Comparison of ENCODE assay signal across 12 cellular contexts in genomic region chr6:31820051-31820389, GRCh38. TPM values are rescaled to one million over a fixed set of nuclear protein-coding genes. Genes with fewer than 3 reads are reported as not detected.
DNase-seq lines count a peak whose midpoint lies in the region; ATAC-seq, FAIRE-seq and TF ChIP-seq lines count a peak whose summit lies in the region.
"Had no signal": no experiment of that assay in that cellular context is flagged by ENCODE, and none has a peak within 500 bp of the region (broad histone marks: within the 10 kb centered on the region; RNA-seq: fewer than 3 reads in every experiment).

No MANE protein-coding gene starts in this region.

- H3K4me3 Mint-ChIP-seq in activated CD4-positive, alpha-beta T cell treated with anti-CD3 and anti-CD28 coated beads, Interleukin-2, amount 10 ng/mL, durations not matched to agents 7 days and 5 days: peak overlapping the region; percentile 38
- H3K4me3 Mint-ChIP-seq in WTC11: peak overlapping the region; percentile 24; the same call in 1 of the 2 replicates
- peak overlapping the region; percentile 79 for H3K4me3 Mint-ChIP-seq in stimulated activated effector memory CD8-positive, alpha-beta T cell treated with anti-CD3 and anti-CD28 coated beads, Interleukin-12 subunit alpha, Interleukin-12 subunit beta, amount 100 ng/mL, for 72 hours

- H3K27me3 ChIP-seq in HepG2 (ENCODE audit: control insufficient read depth in 1 of 2, insufficient read depth in 2 of 2, low read length in 2 of 2): no peaks in the 10 kb centered on the region
- H3K27me3 ChIP-seq in WERI-Rb-1 (ENCODE audit: insufficient read depth, low read depth, severe bottlenecking): no peaks in the 10 kb centered on the region

- no TSS peak for BruUV-seq in HepG2 (replicated peaks; lab: Mats Ljungman, UMichigan)

- H3K4me1 ChIP-seq in HepG2 (ENCODE audit: insufficient read depth, low read length): peaks cover 48% of the 10 kb centered on the region

- H3K27ac ChIP-seq in HepG2 (ENCODE audit: extremely low read length, insufficient read depth, low read length) (peak overlapping the region; percentile 86), WERI-Rb-1 (no peak overlapping the region)

- peak overlapping the region; percentile 66 for H3K9ac ChIP-seq in HepG2 (ENCODE audit: insufficient read depth, low read depth, low read length)

- H3K36me3 ChIP-seq in HepG2 (replicated peaks in 1 of 2; ENCODE audit: control insufficient read depth in 1 of 2, insufficient read depth in 2 of 2, low read length in 2 of 2) (no peaks in the 10 kb centered on the region), WERI-Rb-1 (no peaks in the 10 kb centered on the region)

- H3K4me1 Mint-ChIP-seq in activated CD4-positive, alpha-beta T cell treated with anti-CD3 and anti-CD28 coated beads, Interleukin-2, amount 10 ng/mL, durations not matched to agents 7 days and 5 days: peaks cover 53% of the 10 kb centered on the region
- peaks cover 50% of the 10 kb centered on the region for H3K4me1 Mint-ChIP-seq in WTC11
- H3K4me1 Mint-ChIP-seq in stimulated activated effector memory CD8-positive, alpha-beta T cell treated with anti-CD3 and anti-CD28 coated beads, Interleukin-12 subunit alpha, Interleukin-12 subunit beta, amount 100 ng/mL, for 72 hours: peaks cover 53% of the 10 kb centered on the region

- H3K9me3 ChIP-seq in HepG2 (ENCODE audit: low read length) (no peaks in the 10 kb centered on the region), WERI-Rb-1 (ENCODE audit: severe bottlenecking) (peaks cover 13% of the 10 kb centered on the region)

- DNase-seq in activated CD4-positive, alpha-beta T cell treated with anti-CD3 and anti-CD28 coated beads, Interleukin-2, amount 10 ng/mL, durations not matched to agents 7 days and 5 days: no peak
- DNase-seq in activated CD4-positive, alpha-beta T cell treated with anti-CD3 and anti-CD28 coated beads for 4 hours: no peak
- DNase-seq in WTC11 (ENCODE audit: low spot score): no peak
- peak; percentile 76 for DNase-seq in HepG2 (ENCODE audit: low spot score)
- no peak for DNase-seq in stimulated activated effector memory CD8-positive, alpha-beta T cell treated with anti-CD3 and anti-CD28 coated beads, Interleukin-12 subunit alpha, Interleukin-12 subunit beta, amount 100 ng/mL, for 72 hours (ENCODE audit: low spot score in 2 of 2)
- no peak for DNase-seq in DMS 273 (lab: John Stamatoyannopoulos, UW; ENCODE audit: unreplicated experiment)
- no peak for DNase-seq in WERI-Rb-1
- DNase-seq: midbrain; stimulated activated CD4-positive, alpha-beta T cell treated with anti-CD3 and anti-CD28 coated beads, Interleukin-15, amount 100 ng/mL, for 24 hours; stimulated activated naive CD8-positive, alpha-beta T cell treated with anti-CD3 and anti-CD28 coated beads, Interleukin-15, amount 100 ng/mL, for 72 hours had no signal

- intact Hi-C loops in HepG2 (cut with micrococcal nuclease; ENCODE audit: unreplicated experiment): no loop called here

- TF ChIP-seq EP300 in HepG2 (IDR thresholded peaks at IDR 0.05; ENCODE audit: low read depth in 2 of 2, low read length in 2 of 2): no peak
- TF ChIP-seq EP300 in HepG2 (CRISPR knock-in tag; IDR thresholded peaks at IDR 0.05; ENCODE audit: borderline replicate concordance): no peak

- H3K79me2 ChIP-seq in HepG2 (ENCODE audit: insufficient read depth, low read length): peaks cover 27% of the 10 kb centered on the region

- no peaks in the 10 kb centered on the region for H3K27me3 Mint-ChIP-seq in activated CD4-positive, alpha-beta T cell treated with anti-CD3 and anti-CD28 coated beads, Interleukin-2, amount 10 ng/mL, durations not matched to agents 7 days and 5 days
- no peaks in the 10 kb centered on the region; the same call in 1 of the 2 replicates for H3K27me3 Mint-ChIP-seq in WTC11 (ENCODE audit: low read depth)
- H3K27me3 Mint-ChIP-seq: stimulated activated naive CD8-positive, alpha-beta T cell treated with anti-CD3 and anti-CD28 coated beads, Interleukin-15, amount 100 ng/mL, for 72 hours had no signal

- ATAC-seq in WTC11 (no peak), HepG2 (peak; percentile 42), GM21786 (IDR thresholded peaks at IDR 0.05; ENCODE audit: unreplicated experiment) (no peak)
- no peak for ATAC-seq in stimulated activated effector memory CD8-positive, alpha-beta T cell treated with anti-CD3 and anti-CD28 coated beads, Interleukin-12 subunit alpha, Interleukin-12 subunit beta, amount 100 ng/mL, for 72 hours
- ATAC-seq: stimulated activated naive CD8-positive, alpha-beta T cell treated with anti-CD3 and anti-CD28 coated beads, Interleukin-15, amount 100 ng/mL, for 72 hours had no signal

- peak overlapping the region; percentile 76 for H3K4me2 ChIP-seq in HepG2 (ENCODE audit: low read depth, low read length)

- H2AFZ ChIP-seq in HepG2 (ENCODE audit: low read length): no peak overlapping the region

- peak; percentile 25 to 51; a peak in 2 of 4 replicates for TF ChIP-seq POLR2A in HepG2 (IDR thresholded peaks at IDR 0.05; ENCODE audit: insufficient read depth in 1 of 2, low read depth in 2 of 2, low read length in 2 of 2)

- no peak for FAIRE-seq in HepG2 (lab: Jason Lieb, UNC)
- FAIRE-seq: frontal cortex had no signal

- H3K4me3 ChIP-seq in HepG2 (replicated peaks in 1 of 3; ENCODE audit: insufficient read depth in 1 of 3, low read depth in 2 of 3, low read length in 3 of 3): peak overlapping the region in 2 of 3 experiments; percentile 19 to 45; a peak in 3 of 6 replicates
- H3K4me3 ChIP-seq in WERI-Rb-1 (ENCODE audit: low read depth, low read length): no peak overlapping the region

- peak overlapping the region; percentile 72 for H3K27ac Mint-ChIP-seq in activated CD4-positive, alpha-beta T cell treated with anti-CD3 and anti-CD28 coated beads, Interleukin-2, amount 10 ng/mL, durations not matched to agents 7 days and 5 days
- peak overlapping the region; percentile 89; the same call in 1 of the 2 replicates for H3K27ac Mint-ChIP-seq in WTC11
- H3K27ac Mint-ChIP-seq in stimulated activated effector memory CD8-positive, alpha-beta T cell treated with anti-CD3 and anti-CD28 coated beads, Interleukin-12 subunit alpha, Interleukin-12 subunit beta, amount 100 ng/mL, for 72 hours: peak overlapping the region; percentile 65
- H3K27ac Mint-ChIP-seq: stimulated activated naive CD8-positive, alpha-beta T cell treated with anti-CD3 and anti-CD28 coated beads, Interleukin-15, amount 100 ng/mL, for 72 hours had no signal

- in situ Hi-C loops in HepG2 (cut with HindIII; ENCODE audit: extremely low pct_ligation_motif_present, low pct_unique_long_range_greater_than_20kb): no loop called here

- CTCF ChIA-PET in activated CD4-positive, alpha-beta T cell treated with anti-CD3 and anti-CD28 coated beads, Interleukin-2, amount 10 ng/mL, durations not matched to agents 7 days and 5 days (lab: Charles Lee): interaction anchor here (0.6 to 1.5 kb wide), 7 partner anchors 11 to 310 kb away, joined by 3 to 6 read pairs (median 3); partner anchors contain the start of gene FKBPL
- CTCF ChIA-PET in WTC11 (lab: Charles Lee): no interaction called here
- CTCF ChIA-PET in HepG2 (lab: Yijun Ruan, JAX; ENCODE audit: low intra/inter-chr PET ratio, low total read pairs): no interaction called here

- no peaks in the 10 kb centered on the region for H3K9me3 Mint-ChIP-seq in activated CD4-positive, alpha-beta T cell treated with anti-CD3 and anti-CD28 coated beads, Interleukin-2, amount 10 ng/mL, durations not matched to agents 7 days and 5 days
- H3K9me3 Mint-ChIP-seq in WTC11: no peaks in the 10 kb centered on the region; the same call in 1 of the 2 replicates
- no peaks in the 10 kb centered on the region for H3K9me3 Mint-ChIP-seq in stimulated activated effector memory CD8-positive, alpha-beta T cell treated with anti-CD3 and anti-CD28 coated beads, Interleukin-12 subunit alpha, Interleukin-12 subunit beta, amount 100 ng/mL, for 72 hours
- H3K9me3 Mint-ChIP-seq: stimulated activated naive CD8-positive, alpha-beta T cell treated with anti-CD3 and anti-CD28 coated beads, Interleukin-15, amount 100 ng/mL, for 72 hours had no signal

- POLR2A ChIA-PET in activated CD4-positive, alpha-beta T cell treated with anti-CD3 and anti-CD28 coated beads, Interleukin-2, amount 10 ng/mL, durations not matched to agents 7 days and 5 days (lab: Charles Lee): interaction anchor here (0.8 kb wide), 1 partner anchor 14 kb away, joined by 3 read pairs; no protein-coding TSS in a partner anchor
- POLR2A ChIA-PET in WTC11 (lab: Charles Lee) (interaction anchor here (1.1 kb wide), 1 partner anchor 138 kb away, joined by 4 read pairs; no protein-coding TSS in a partner anchor), HepG2 (lab: Yijun Ruan, JAX) (interaction anchor here (0.7 to 6.9 kb wide), 15 partner anchors 11 to 168 kb away, joined by 3 to 66 read pairs (median 4); partner anchors contain the start of genes APOM, LSM2, VARS1 and VWA7)

- WGBS in HepG2 (ENCODE audit: low lambda C conversion rate): 67% methylated on average over 3 of the region's 3 CpGs

- TF ChIP-seq CTCF in WTC11 (IDR thresholded peaks at IDR 0.05): no peak
- TF ChIP-seq CTCF in HepG2 (CRISPR knock-in tag; IDR thresholded peaks at IDR 0.05): no peak
- TF ChIP-seq CTCF in WERI-Rb-1 (IDR thresholded peaks at IDR 0.05; ENCODE audit: low read depth, low read length): no peak

- H3K36me3 Mint-ChIP-seq in activated CD4-positive, alpha-beta T cell treated with anti-CD3 and anti-CD28 coated beads, Interleukin-2, amount 10 ng/mL, durations not matched to agents 7 days and 5 days (ENCODE audit: low read depth): peaks cover 10% of the 10 kb centered on the region
- peaks cover 4% of the 10 kb centered on the region; the same call in 1 of the 2 replicates for H3K36me3 Mint-ChIP-seq in WTC11
- peaks cover 32% of the 10 kb centered on the region for H3K36me3 Mint-ChIP-seq in stimulated activated effector memory CD8-positive, alpha-beta T cell treated with anti-CD3 and anti-CD28 coated beads, Interleukin-12 subunit alpha, Interleukin-12 subunit beta, amount 100 ng/mL, for 72 hours

- TF ChIP-seq RAD21 in HepG2 (CRISPR knock-in tag; IDR thresholded peaks at IDR 0.05): no peak

- no peaks in the 10 kb centered on the region for H4K20me1 ChIP-seq in HepG2 (ENCODE audit: insufficient read depth, low read length)

RNA-seq across cellular contexts. Expression of gene HSPA1A, which starts 4.7 kb away (rescaled TPM):
- 10 to 100 TPM; 89.8 to 92.7 TPM for total RNA-seq in activated CD4-positive, alpha-beta T cell treated with anti-CD3 and anti-CD28 coated beads, Interleukin-2, amount 10 ng/mL, durations not matched to agents 7 days and 5 days
- total RNA-seq in WTC11 (2021): 57.2 to 80.1 TPM (median 75.8 TPM) in 3 replicates
- 83.5 and 85.0 TPM in 2 replicates for total RNA-seq in HepG2 (2016; rRNA removed; fragmentation: Illumina TruSeq; extraction: Trizol)
- total RNA-seq in HepG2 (2016; cell fraction: cytosol; rRNA removed; fragmentation: Illumina TruSeq; extraction: Trizol; ENCODE audit: low read depth): 4.6 and 5.3 TPM in 2 replicates
- 66.4 and 92.2 TPM in 2 replicates for total RNA-seq in HepG2 (2016; cell fraction: insoluble cytoplasmic fraction; rRNA removed; fragmentation: Illumina TruSeq; extraction: Trizol)
- total RNA-seq in HepG2 (2016; cell fraction: membrane; rRNA removed; fragmentation: Illumina TruSeq; extraction: Trizol): 7.7 and 11.3 TPM in 2 replicates
- total RNA-seq in HepG2 (2016; cell fraction: nucleus; rRNA removed; fragmentation: Illumina TruSeq; extraction: Trizol): 35.4 and 46.0 TPM in 2 replicates
- polyA plus RNA-seq in HepG2 (2011; rRNA removed): 44.5 and 80.9 TPM in 2 replicates
- 35.0 and 45.6 TPM in 2 replicates for polyA plus RNA-seq in HepG2 (2011; cell fraction: cytosol; rRNA removed)
- polyA plus RNA-seq in HepG2 (2011; cell fraction: nucleus; rRNA removed): 53.4 and 85.2 TPM in 2 replicates
- 38.1 and 121 TPM in 2 replicates for polyA plus RNA-seq in HepG2 (2012)
- polyA plus RNA-seq in HepG2 (2016; cell fraction: cytosol; fragmentation: Illumina TruSeq; extraction: Trizol; ENCODE audit: low read depth): 3.7 and 5.6 TPM in 2 replicates
- polyA plus RNA-seq in HepG2 (2016; cell fraction: insoluble cytoplasmic fraction; fragmentation: Illumina TruSeq; extraction: Trizol; ENCODE audit: low read depth): 80.2 and 101 TPM in 2 replicates
- 5.1 and 7.0 TPM in 2 replicates for polyA plus RNA-seq in HepG2 (2016; cell fraction: membrane; fragmentation: Illumina TruSeq; extraction: Trizol; ENCODE audit: low read depth)
- 67.0 and 75.7 TPM in 2 replicates for polyA plus RNA-seq in HepG2 (2016; cell fraction: nucleus; fragmentation: Illumina TruSeq; extraction: Trizol; ENCODE audit: insufficient read depth, low read depth)
- 44.1 and 271 TPM in 2 replicates for polyA minus RNA-seq in HepG2 (2011; rRNA and poly(A)+ RNA removed; ENCODE audit: low replicate concordance)
- 27.3 and 48.7 TPM in 2 replicates for polyA minus RNA-seq in HepG2 (2011; cell fraction: cytosol; rRNA and poly(A)+ RNA removed)
- polyA minus RNA-seq in HepG2 (2011; cell fraction: nucleus; rRNA and poly(A)+ RNA removed): 14.2 and 25.9 TPM in 2 replicates

RNA-seq across cellular contexts. Expression of gene HSPA1L, which starts 4.9 kb away (rescaled TPM):
- 1 to 10 TPM; 3.3 to 3.5 TPM for total RNA-seq in activated CD4-positive, alpha-beta T cell treated with anti-CD3 and anti-CD28 coated beads, Interleukin-2, amount 10 ng/mL, durations not matched to agents 7 days and 5 days
- 1.2 to 2.1 TPM (median 1.9 TPM) in 3 replicates for total RNA-seq in WTC11 (2021)
- 0.55 and 0.94 TPM in 2 replicates for total RNA-seq in HepG2 (2016; rRNA removed; fragmentation: Illumina TruSeq; extraction: Trizol)
- total RNA-seq in HepG2 (2016; cell fraction: cytosol; rRNA removed; fragmentation: Illumina TruSeq; extraction: Trizol; ENCODE audit: low read depth): 0.18 and 0.30 TPM in 2 replicates
- total RNA-seq in HepG2 (2016; cell fraction: insoluble cytoplasmic fraction; rRNA removed; fragmentation: Illumina TruSeq; extraction: Trizol): 0.87 and 0.97 TPM in 2 replicates
- 0.55 and 0.56 TPM in 2 replicates for total RNA-seq in HepG2 (2016; cell fraction: membrane; rRNA removed; fragmentation: Illumina TruSeq; extraction: Trizol)
- total RNA-seq in HepG2 (2016; cell fraction: nucleus; rRNA removed; fragmentation: Illumina TruSeq; extraction: Trizol): 0.38 and 0.47 TPM in 2 replicates
- polyA plus RNA-seq in HepG2 (2011; rRNA removed): 0.78 and 1.0 TPM in 2 replicates
- 0.67 and 0.72 TPM in 2 replicates for polyA plus RNA-seq in HepG2 (2011; cell fraction: cytosol; rRNA removed)
- polyA plus RNA-seq in HepG2 (2011; cell fraction: nucleus; rRNA removed): 0.45 and 0.73 TPM in 2 replicates
- polyA plus RNA-seq in HepG2 (2012): 0.87 and 1.1 TPM in 2 replicates
- 0.08 and 0.12 TPM in 2 replicates for polyA plus RNA-seq in HepG2 (2016; cell fraction: cytosol; fragmentation: Illumina TruSeq; extraction: Trizol; ENCODE audit: low read depth)
- 0.98 and 1.0 TPM in 2 replicates for polyA plus RNA-seq in HepG2 (2016; cell fraction: insoluble cytoplasmic fraction; fragmentation: Illumina TruSeq; extraction: Trizol; ENCODE audit: low read depth)
- polyA plus RNA-seq in HepG2 (2016; cell fraction: membrane; fragmentation: Illumina TruSeq; extraction: Trizol; ENCODE audit: low read depth): 0.34 and 0.37 TPM in 2 replicates
- 0.93 and 1.0 TPM in 2 replicates for polyA plus RNA-seq in HepG2 (2016; cell fraction: nucleus; fragmentation: Illumina TruSeq; extraction: Trizol; ENCODE audit: insufficient read depth, low read depth)
- polyA minus RNA-seq in HepG2 (2011; rRNA and poly(A)+ RNA removed; ENCODE audit: low replicate concordance): 0.46 and 2.2 TPM in 2 replicates
- 0.44 and 0.59 TPM in 2 replicates for polyA minus RNA-seq in HepG2 (2011; cell fraction: cytosol; rRNA and poly(A)+ RNA removed)
- polyA minus RNA-seq in HepG2 (2011; cell fraction: nucleus; rRNA and poly(A)+ RNA removed): 0.25 and 0.39 TPM in 2 replicates

RNA-seq across cellular contexts. Expression of gene HSPA1B, which starts 7.5 kb away (rescaled TPM):
- 10 to 100 TPM; 44.0 to 47.2 TPM for total RNA-seq in activated CD4-positive, alpha-beta T cell treated with anti-CD3 and anti-CD28 coated beads, Interleukin-2, amount 10 ng/mL, durations not matched to agents 7 days and 5 days
- total RNA-seq in WTC11 (2021) (75.3 to 105 TPM (median 96.4 TPM) in 3 replicates), HepG2 (2016; rRNA removed; fragmentation: Illumina TruSeq; extraction: Trizol) (186 and 189 TPM in 2 replicates)
- 8.9 and 12.5 TPM in 2 replicates for total RNA-seq in HepG2 (2016; cell fraction: cytosol; rRNA removed; fragmentation: Illumina TruSeq; extraction: Trizol; ENCODE audit: low read depth)
- 148 and 193 TPM in 2 replicates for total RNA-seq in HepG2 (2016; cell fraction: insoluble cytoplasmic fraction; rRNA removed; fragmentation: Illumina TruSeq; extraction: Trizol)
- total RNA-seq in HepG2 (2016; cell fraction: membrane; rRNA removed; fragmentation: Illumina TruSeq; extraction: Trizol): 24.6 and 28.1 TPM in 2 replicates
- 88.3 and 95.9 TPM in 2 replicates for total RNA-seq in HepG2 (2016; cell fraction: nucleus; rRNA removed; fragmentation: Illumina TruSeq; extraction: Trizol)
- polyA plus RNA-seq in HepG2 (2011; rRNA removed): 26.0 and 57.2 TPM in 2 replicates
- polyA plus RNA-seq in HepG2 (2011; cell fraction: cytosol; rRNA removed): 26.6 and 33.8 TPM in 2 replicates
- 55.8 and 89.9 TPM in 2 replicates for polyA plus RNA-seq in HepG2 (2011; cell fraction: nucleus; rRNA removed)
- polyA plus RNA-seq in HepG2 (2012): 39.8 and 132 TPM in 2 replicates
- polyA plus RNA-seq in HepG2 (2016; cell fraction: cytosol; fragmentation: Illumina TruSeq; extraction: Trizol; ENCODE audit: low read depth): 5.4 and 5.8 TPM in 2 replicates
- 148 and 182 TPM in 2 replicates for polyA plus RNA-seq in HepG2 (2016; cell fraction: insoluble cytoplasmic fraction; fragmentation: Illumina TruSeq; extraction: Trizol; ENCODE audit: low read depth)
- polyA plus RNA-seq in HepG2 (2016; cell fraction: membrane; fragmentation: Illumina TruSeq; extraction: Trizol; ENCODE audit: low read depth): 11.1 and 13.6 TPM in 2 replicates
- polyA plus RNA-seq in HepG2 (2016; cell fraction: nucleus; fragmentation: Illumina TruSeq; extraction: Trizol; ENCODE audit: insufficient read depth, low read depth): 115 and 118 TPM in 2 replicates
- polyA minus RNA-seq in HepG2 (2011; rRNA and poly(A)+ RNA removed; ENCODE audit: low replicate concordance): 84.4 and 185 TPM in 2 replicates
- polyA minus RNA-seq in HepG2 (2011; cell fraction: cytosol; rRNA and poly(A)+ RNA removed): 48.1 and 67.3 TPM in 2 replicates
- 22.7 and 36.4 TPM in 2 replicates for polyA minus RNA-seq in HepG2 (2011; cell fraction: nucleus; rRNA and poly(A)+ RNA removed)

RNA-seq across cellular contexts. Expression of gene LSM2, which starts 13.3 kb away (rescaled TPM):
- total RNA-seq in activated CD4-positive, alpha-beta T cell treated with anti-CD3 and anti-CD28 coated beads, Interleukin-2, amount 10 ng/mL, durations not matched to agents 7 days and 5 days: 100 to 1,000 TPM; 103 to 109 TPM
- total RNA-seq in WTC11 (2021) (104 to 121 TPM (median 119 TPM) in 3 replicates), HepG2 (2016; rRNA removed; fragmentation: Illumina TruSeq; extraction: Trizol) (90.5 and 93.7 TPM in 2 replicates)
- 84.8 and 113 TPM in 2 replicates for total RNA-seq in HepG2 (2016; cell fraction: cytosol; rRNA removed; fragmentation: Illumina TruSeq; extraction: Trizol; ENCODE audit: low read depth)
- 85.1 and 91.1 TPM in 2 replicates for total RNA-seq in HepG2 (2016; cell fraction: insoluble cytoplasmic fraction; rRNA removed; fragmentation: Illumina TruSeq; extraction: Trizol)
- 109 and 138 TPM in 2 replicates for total RNA-seq in HepG2 (2016; cell fraction: membrane; rRNA removed; fragmentation: Illumina TruSeq; extraction: Trizol)
- 34.2 and 38.1 TPM in 2 replicates for total RNA-seq in HepG2 (2016; cell fraction: nucleus; rRNA removed; fragmentation: Illumina TruSeq; extraction: Trizol)
- polyA plus RNA-seq in HepG2 (2011; rRNA removed): 64.7 and 69.4 TPM in 2 replicates
- 89.7 and 101 TPM in 2 replicates for polyA plus RNA-seq in HepG2 (2011; cell fraction: cytosol; rRNA removed)
- 34.2 and 36.0 TPM in 2 replicates for polyA plus RNA-seq in HepG2 (2011; cell fraction: nucleus; rRNA removed)
- 71.2 and 86.4 TPM in 2 replicates for polyA plus RNA-seq in HepG2 (2012)
- polyA plus RNA-seq in HepG2 (2016; cell fraction: cytosol; fragmentation: Illumina TruSeq; extraction: Trizol; ENCODE audit: low read depth): 98.5 and 146 TPM in 2 replicates
- polyA plus RNA-seq in HepG2 (2016; cell fraction: insoluble cytoplasmic fraction; fragmentation: Illumina TruSeq; extraction: Trizol; ENCODE audit: low read depth): 103 and 104 TPM in 2 replicates
- polyA plus RNA-seq in HepG2 (2016; cell fraction: membrane; fragmentation: Illumina TruSeq; extraction: Trizol; ENCODE audit: low read depth): 107 and 140 TPM in 2 replicates
- 61.6 and 67.5 TPM in 2 replicates for polyA plus RNA-seq in HepG2 (2016; cell fraction: nucleus; fragmentation: Illumina TruSeq; extraction: Trizol; ENCODE audit: insufficient read depth, low read depth)
- 56.3 and 77.2 TPM in 2 replicates for polyA minus RNA-seq in HepG2 (2011; rRNA and poly(A)+ RNA removed; ENCODE audit: low replicate concordance)
- 44.2 and 47.4 TPM in 2 replicates for polyA minus RNA-seq in HepG2 (2011; cell fraction: cytosol; rRNA and poly(A)+ RNA removed)
- polyA minus RNA-seq in HepG2 (2011; cell fraction: nucleus; rRNA and poly(A)+ RNA removed): 7.2 and 10.2 TPM in 2 replicates

RNA-seq across cellular contexts. Expression of gene VARS1, which starts 24.5 kb away (rescaled TPM):
- total RNA-seq in activated CD4-positive, alpha-beta T cell treated with anti-CD3 and anti-CD28 coated beads, Interleukin-2, amount 10 ng/mL, durations not matched to agents 7 days and 5 days: 100 to 1,000 TPM in 1 of 2 experiments, 10 to 100 TPM in 1; 85.0 to 100 TPM
- total RNA-seq in WTC11 (2021): 147 to 177 TPM (median 161 TPM) in 3 replicates
- total RNA-seq in HepG2 (2016; rRNA removed; fragmentation: Illumina TruSeq; extraction: Trizol): 56.1 and 59.2 TPM in 2 replicates
- 36.5 and 36.9 TPM in 2 replicates for total RNA-seq in HepG2 (2016; cell fraction: cytosol; rRNA removed; fragmentation: Illumina TruSeq; extraction: Trizol; ENCODE audit: low read depth)
- total RNA-seq in HepG2 (2016; cell fraction: insoluble cytoplasmic fraction; rRNA removed; fragmentation: Illumina TruSeq; extraction: Trizol): 50.7 and 55.3 TPM in 2 replicates
- 27.2 and 29.5 TPM in 2 replicates for total RNA-seq in HepG2 (2016; cell fraction: membrane; rRNA removed; fragmentation: Illumina TruSeq; extraction: Trizol)
- 86.8 and 97.8 TPM in 2 replicates for total RNA-seq in HepG2 (2016; cell fraction: nucleus; rRNA removed; fragmentation: Illumina TruSeq; extraction: Trizol)
- polyA plus RNA-seq in HepG2 (2011; rRNA removed): 14.7 and 19.9 TPM in 2 replicates
- 9.3 and 11.8 TPM in 2 replicates for polyA plus RNA-seq in HepG2 (2011; cell fraction: cytosol; rRNA removed)
- polyA plus RNA-seq in HepG2 (2011; cell fraction: nucleus; rRNA removed): 168 and 186 TPM in 2 replicates
- polyA plus RNA-seq in HepG2 (2012): 66.0 and 85.3 TPM in 2 replicates
- 13.0 and 13.1 TPM in 2 replicates for polyA plus RNA-seq in HepG2 (2016; cell fraction: cytosol; fragmentation: Illumina TruSeq; extraction: Trizol; ENCODE audit: low read depth)
- 49.9 and 74.0 TPM in 2 replicates for polyA plus RNA-seq in HepG2 (2016; cell fraction: insoluble cytoplasmic fraction; fragmentation: Illumina TruSeq; extraction: Trizol; ENCODE audit: low read depth)
- 19.6 and 25.4 TPM in 2 replicates for polyA plus RNA-seq in HepG2 (2016; cell fraction: membrane; fragmentation: Illumina TruSeq; extraction: Trizol; ENCODE audit: low read depth)
- polyA plus RNA-seq in HepG2 (2016; cell fraction: nucleus; fragmentation: Illumina TruSeq; extraction: Trizol; ENCODE audit: insufficient read depth, low read depth): 221 and 231 TPM in 2 replicates
- polyA minus RNA-seq in HepG2 (2011; rRNA and poly(A)+ RNA removed; ENCODE audit: low replicate concordance): 58.3 and 63.6 TPM in 2 replicates
- 37.6 and 39.2 TPM in 2 replicates for polyA minus RNA-seq in HepG2 (2011; cell fraction: cytosol; rRNA and poly(A)+ RNA removed)
- 34.9 and 47.5 TPM in 2 replicates for polyA minus RNA-seq in HepG2 (2011; cell fraction: nucleus; rRNA and poly(A)+ RNA removed)

Comparison
In these comparisons a context has a peak if more than half of its experiments do, and no peak if none do; other contexts are left out.
1. H3K4me3 Mint-ChIP-seq: peak in every context shown above with its lines; median percentile 79 in stimulated activated effector memory CD8-positive, alpha-beta T cell treated with anti-CD3 and anti-CD28 coated beads, Interleukin-12 subunit alpha, Interleukin-12 subunit beta, amount 100 ng/mL, for 72 hours; 38 in activated CD4-positive, alpha-beta T cell treated with anti-CD3 and anti-CD28 coated beads, Interleukin-2, amount 10 ng/mL, durations not matched to agents 7 days and 5 days; 24 in WTC11.